Comparison of ENCODE assay signal across 1 cellular context in genomic region chr1:248839168-248839555, GRCh38.
TF ChIP-seq lines count a peak whose summit lies in the region.

No MANE protein-coding gene starts in this region.

TF ChIP-seq in HCT116, 20 proteins besides CTCF, POLR2A, EP300 and RAD21 (continued from another document):
- TF ChIP-seq REST (IDR thresholded peaks at IDR 0.05; ENCODE audit: low read depth) = no peak
- no peak for TF ChIP-seq SRF (IDR thresholded peaks at IDR 0.05; ENCODE audit: low read depth)
- TF ChIP-seq EZH2phosphoT487 (IDR thresholded peaks at IDR 0.05; ENCODE audit: borderline replicate concordance) = no peak
- no peak for TF ChIP-seq YY1 (IDR thresholded peaks at IDR 0.05; ENCODE audit: extremely low read depth, insufficient replicate concordance, low read depth, low read length)
- no peak for TF ChIP-seq MAX (IDR thresholded peaks at IDR 0.05)
- TF ChIP-seq CEBPB (IDR thresholded peaks at IDR 0.05; ENCODE audit: low read depth) = no peak
- TF ChIP-seq FOSL1 (IDR thresholded peaks at IDR 0.05; ENCODE audit: low read depth) = no peak
- TF ChIP-seq TCF7L2 (IDR thresholded peaks at IDR 0.05; ENCODE audit: borderline replicate concordance, extremely low read depth, insufficient read depth, insufficient read length) = no peak
- no peak for TF ChIP-seq SIN3A (IDR thresholded peaks at IDR 0.05; ENCODE audit: low read depth)
- TF ChIP-seq EGR1 (IDR thresholded peaks at IDR 0.05; ENCODE audit: low read depth) = no peak
